Comparison of ENCODE assay signal across 8 cellular contexts in genomic region chr18:23133860-23134779, GRCh38. TPM values are rescaled to one million over a fixed set of nuclear protein-coding genes. Genes with fewer than 3 reads are reported as not detected.
DNase-seq lines count a peak whose midpoint lies in the region; ATAC-seq, FAIRE-seq and TF ChIP-seq lines count a peak whose summit lies in the region.

No MANE protein-coding gene starts in this region.

- no peaks in the 10 kb centered on the region for H3K27me3 ChIP-seq in hepatocyte
- H3K27me3 ChIP-seq in smooth muscle cell (ENCODE audit: low read depth), result no peaks in the 10 kb centered on the region

- H3K36me3 Mint-ChIP-seq in activated CD8-positive, alpha-beta T cell treated with anti-CD3 and anti-CD28 coated beads for 36 hours (ENCODE audit: low read depth), result no peaks in the 10 kb centered on the region

- H2AFZ ChIP-seq in hepatocyte, result no peak overlapping the region
- peak overlapping the region; percentile 97 for H2AFZ ChIP-seq in smooth muscle cell (ENCODE audit: low read depth)

- H3K4me3 Mint-ChIP-seq in activated CD8-positive, alpha-beta T cell treated with anti-CD3 and anti-CD28 coated beads for 36 hours, result peak overlapping the region; percentile 72

- DNase-seq in GM12892 (ENCODE audit: insufficient read length) (peak; percentile 66), NCI-H2081 (lab: John Stamatoyannopoulos, UW) (peak; percentile 87 to 96), hepatocyte (ENCODE audit: low spot score) (peak; percentile 70), smooth muscle cell (lab: John Stamatoyannopoulos, UW; ENCODE audit: unreplicated experiment) (no peak), NOMO-1 treated with DMSO at 0.1 percent for 48 hours (lab: John Stamatoyannopoulos, UW; ENCODE audit: unreplicated experiment) (no peak)
- DNase-seq in activated CD8-positive, alpha-beta T cell treated with anti-CD3 and anti-CD28 coated beads for 36 hours, result peak; percentile 57
- DNase-seq in effector CD8-positive, alpha-beta T cell (lab: John Stamatoyannopoulos, UW), result no peak

- CTCF ChIA-PET in activated CD8-positive, alpha-beta T cell treated with anti-CD3 and anti-CD28 coated beads for 36 hours (lab: Charles Lee), result interaction anchor here (0.8 to 4.0 kb wide), 7 partner anchors 9 to 279 kb away, joined by 3 to 39 read pairs (median 4); no protein-coding TSS in a partner anchor

- H3K9me3 ChIP-seq in hepatocyte (ENCODE audit: low read depth), result no peaks in the 10 kb centered on the region
- H3K9me3 ChIP-seq in smooth muscle cell (replicated peaks; ENCODE audit: low read depth), result no peaks in the 10 kb centered on the region

- H3K36me3 ChIP-seq in hepatocyte (replicated peaks; ENCODE audit: insufficient read depth, low read depth) (no peaks in the 10 kb centered on the region), smooth muscle cell (ENCODE audit: low read depth) (no peaks in the 10 kb centered on the region)

- no peaks in the 10 kb centered on the region for H3K9me2 ChIP-seq in hepatocyte (replicated peaks; ENCODE audit: insufficient read depth)

- H3K27me3 Mint-ChIP-seq in activated CD8-positive, alpha-beta T cell treated with anti-CD3 and anti-CD28 coated beads for 36 hours, result peaks cover 45% of the 10 kb centered on the region

- TF ChIP-seq POLR2A in GM12892 (IDR thresholded peaks at IDR 0.05; ENCODE audit: low read depth, low read length), result peak; percentile 54

- H3K4me1 Mint-ChIP-seq in activated CD8-positive, alpha-beta T cell treated with anti-CD3 and anti-CD28 coated beads for 36 hours (ENCODE audit: low read depth), result peaks cover 10% of the 10 kb centered on the region

- H3K27ac Mint-ChIP-seq in activated CD8-positive, alpha-beta T cell treated with anti-CD3 and anti-CD28 coated beads for 36 hours, result no peak overlapping the region

- H3K4me3 ChIP-seq in hepatocyte (peak overlapping the region; percentile 56), smooth muscle cell (peak overlapping the region; percentile 76)

- H3K27ac ChIP-seq in hepatocyte, result peak overlapping the region; percentile 50
- H3K27ac ChIP-seq in smooth muscle cell (ENCODE audit: low read depth), result no peak overlapping the region

- POLR2A ChIA-PET in activated CD8-positive, alpha-beta T cell treated with anti-CD3 and anti-CD28 coated beads for 36 hours (lab: Charles Lee), result interaction anchor here (1.0 kb wide), 1 partner anchor 78 kb away, joined by 4 read pairs; no protein-coding TSS in a partner anchor

- H3K4me2 ChIP-seq in hepatocyte (peak overlapping the region; percentile 89), smooth muscle cell (peak overlapping the region; percentile 97)

- H3K9me3 Mint-ChIP-seq in activated CD8-positive, alpha-beta T cell treated with anti-CD3 and anti-CD28 coated beads for 36 hours, result no peaks in the 10 kb centered on the region

- no peak for TF ChIP-seq CTCF in activated CD8-positive, alpha-beta T cell treated with anti-CD3 and anti-CD28 coated beads for 36 hours (IDR thresholded peaks at IDR 0.05)
- no peak for TF ChIP-seq CTCF in hepatocyte (IDR thresholded peaks at IDR 0.05; ENCODE audit: poor library complexity)
- no peak for TF ChIP-seq CTCF in smooth muscle cell (IDR thresholded peaks at IDR 0.05; ENCODE audit: borderline replicate concordance, insufficient read depth, poor library complexity, severe bottlenecking)

- H3F3A ChIP-seq in smooth muscle cell (ENCODE audit: low read depth), result peaks cover 12% of the 10 kb centered on the region

- no peak overlapping the region for H3K9ac ChIP-seq in smooth muscle cell (ENCODE audit: low read depth)

- WGBS in hepatocyte (ENCODE audit: low lambda C conversion rate, missing lambda C conversion rate), result 9% methylated on average over 15 of the region's 18 CpGs
- WGBS in smooth muscle cell (ENCODE audit: low lambda C conversion rate), result 12% methylated on average over 18 of the region's 18 CpGs

- peaks cover 24% of the 10 kb centered on the region for H3K79me2 ChIP-seq in hepatocyte
- peaks cover 10% of the 10 kb centered on the region for H3K79me2 ChIP-seq in smooth muscle cell (ENCODE audit: low read depth)

- no peaks in the 10 kb centered on the region for H4K20me1 ChIP-seq in hepatocyte (ENCODE audit: insufficient read depth, poor library complexity, severe bottlenecking)
- H4K20me1 ChIP-seq in smooth muscle cell (ENCODE audit: low read depth), result no peaks in the 10 kb centered on the region

- peaks cover 27% of the 10 kb centered on the region for H3K4me1 ChIP-seq in hepatocyte (ENCODE audit: insufficient read depth)
- peaks cover 22% of the 10 kb centered on the region for H3K4me1 ChIP-seq in smooth muscle cell (ENCODE audit: low read depth)

- intact Hi-C loops in activated CD8-positive, alpha-beta T cell treated with anti-CD3 and anti-CD28 coated beads for 36 hours (cut with micrococcal nuclease), result loop anchor here (5.0 to 10.0 kb wide), 3 partner anchors 101 to 243 kb away; no protein-coding TSS in a partner anchor

- FAIRE-seq in GM12892 (lab: Jason Lieb, UNC), result peak; percentile 77

- peak; percentile 44 for ATAC-seq in HG02642 (IDR thresholded peaks at IDR 0.05; ENCODE audit: poor library complexity, unreplicated experiment)
- peak; percentile 38 for ATAC-seq in activated CD8-positive, alpha-beta T cell treated with anti-CD3 and anti-CD28 coated beads for 36 hours

RNA-seq across cellular contexts. Expression of gene CABLES1, which starts 1.2 kb away (rescaled TPM):
- polyA plus RNA-seq in GM12892 (2012; ENCODE audit: missing spikeins), result 21.3 TPM
- 1 to 10 TPM; 1.8 to 2.0 TPM for total RNA-seq in activated CD8-positive, alpha-beta T cell treated with anti-CD3 and anti-CD28 coated beads for 36 hours
- 6.9 and 7.2 TPM in 2 replicates for total RNA-seq in hepatocyte
- 10.8 TPM in 2 replicates for polyA plus RNA-seq in hepatocyte
- total RNA-seq in smooth muscle cell, result 1.2 and 2.2 TPM in 2 replicates
- polyA plus RNA-seq in smooth muscle cell, result 2.4 and 2.7 TPM in 2 replicates

Comparison
In these comparisons a context has a peak if more than half of its experiments do, and no peak if none do; other contexts are left out.
1. DNase-seq: peak in GM12892 (single experiment), NCI-H2081 (2 of 2), activated CD8-positive, alpha-beta T cell treated with anti-CD3 and anti-CD28 coated beads for 36 hours (single experiment) and hepatocyte (single experiment); none in smooth muscle cell (single experiment), effector CD8-positive, alpha-beta T cell (single experiment) and NOMO-1 treated with DMSO at 0.1 percent for 48 hours (single experiment).